Comparison of ENCODE assay signal across 20 cellular contexts in the genomic region with DNA sequence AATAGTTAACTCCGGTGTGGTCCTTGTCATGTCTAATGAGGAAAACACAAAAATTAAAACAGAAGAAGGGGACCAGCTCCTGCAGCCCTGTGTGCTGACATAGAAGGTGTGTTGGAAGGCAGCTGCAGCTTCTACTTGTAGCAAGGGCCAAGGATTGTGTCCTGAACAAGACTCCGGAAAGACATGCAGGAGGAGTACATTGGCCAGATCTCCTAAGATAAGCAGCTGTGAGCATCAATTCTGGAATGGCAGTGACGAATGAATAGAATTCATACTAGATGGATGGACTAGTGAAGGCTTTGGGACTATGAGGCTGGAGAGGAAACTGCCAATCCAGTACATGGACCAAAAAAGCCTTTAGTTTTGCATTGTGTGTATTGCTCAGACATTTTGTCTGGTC. TPM values are rescaled to one million over a fixed set of nuclear protein-coding genes. Genes with fewer than 3 reads are reported as not detected.
DNase-seq lines count a peak whose midpoint lies in the region; ATAC-seq and TF ChIP-seq lines count a peak whose summit lies in the region.
"Had no signal": no experiment of that assay in that cellular context is flagged by ENCODE, and none has a peak within 500 bp of the region (broad histone marks: within the 10 kb centered on the region; RNA-seq: fewer than 3 reads in every experiment).

No MANE protein-coding gene starts in this region.

- no peak overlapping the region for H3K4me3 Mint-ChIP-seq in activated naive CD8-positive, alpha-beta T cell
- H3K4me3 Mint-ChIP-seq in activated naive CD8-positive, alpha-beta T cell treated with anti-CD3 and anti-CD28 coated beads for 36 hours: no peak overlapping the region
- no peak overlapping the region for H3K4me3 Mint-ChIP-seq in effector memory CD8-positive, alpha-beta T cell
- H3K4me3 Mint-ChIP-seq: HFFc6, T-helper 17 cell had no signal

- ATAC-seq in Panc1: no peak
- ATAC-seq in effector memory CD8-positive, alpha-beta T cell (replicated peaks): no peak
- no peak for ATAC-seq in HG02840 (IDR thresholded peaks at IDR 0.05; ENCODE audit: low FRiP score, unreplicated experiment)
- no peak for ATAC-seq in GM18873 (IDR thresholded peaks at IDR 0.05; ENCODE audit: low FRiP score, unreplicated experiment)
- ATAC-seq: T-helper 17 cell had no signal

- no peak for TF ChIP-seq CTCF in Panc1 (IDR thresholded peaks at IDR 0.05)

- CTCF ChIA-PET in Panc1 (lab: Charles Lee): no interaction called here

- H3K36me3 ChIP-seq in Panc1 (ENCODE audit: control insufficient read depth, insufficient read depth, low read length): no peaks in the 10 kb centered on the region
- H3K36me3 ChIP-seq: left ventricle myocardium inferior had no signal

- no peaks in the 10 kb centered on the region for H3K27me3 Mint-ChIP-seq in activated naive CD8-positive, alpha-beta T cell
- no peaks in the 10 kb centered on the region for H3K27me3 Mint-ChIP-seq in activated naive CD8-positive, alpha-beta T cell treated with anti-CD3 and anti-CD28 coated beads for 36 hours
- H3K27me3 Mint-ChIP-seq in effector memory CD8-positive, alpha-beta T cell: no peaks in the 10 kb centered on the region
- H3K27me3 Mint-ChIP-seq: T-helper 17 cell had no signal

- no peaks in the 10 kb centered on the region for H3K4me1 ChIP-seq in Panc1 (ENCODE audit: control insufficient read depth, insufficient read depth, low read length)
- H3K4me1 ChIP-seq: left ventricle myocardium inferior had no signal

- no peak overlapping the region for H3K27ac ChIP-seq in Panc1 (ENCODE audit: low read length)
- H3K27ac ChIP-seq: left ventricle myocardium inferior, transverse colon had no signal

- H3K9me3 ChIP-seq in Panc1 (ENCODE audit: control insufficient read depth, insufficient read depth, low read depth, low read length): no peaks in the 10 kb centered on the region
- H3K9me3 ChIP-seq: left ventricle myocardium inferior, transverse colon had no signal

- H3K4me3 ChIP-seq in Panc1 (ENCODE audit: low read depth in 2 of 2, low read length in 2 of 2): no peak overlapping the region
- H3K4me3 ChIP-seq: left ventricle myocardium inferior, transverse colon had no signal

- POLR2A ChIA-PET in Panc1 (lab: Charles Lee): interaction anchor here (0.7 kb wide), 1 partner anchor 18 kb away, joined by 4 read pairs; no protein-coding TSS in a partner anchor

- H3K27ac Mint-ChIP-seq in activated naive CD8-positive, alpha-beta T cell: peak overlapping the region; percentile 96
- H3K27ac Mint-ChIP-seq in activated naive CD8-positive, alpha-beta T cell treated with anti-CD3 and anti-CD28 coated beads for 36 hours: no peak overlapping the region
- peak overlapping the region; percentile 94 to 95 for H3K27ac Mint-ChIP-seq in effector memory CD8-positive, alpha-beta T cell
- H3K27ac Mint-ChIP-seq: HFFc6, T-helper 17 cell had no signal

- intact Hi-C loops in Panc1 (cut with micrococcal nuclease; ENCODE audit: unreplicated experiment): no loop called here

- in situ Hi-C loops in Panc1 (cut with HindIII; ENCODE audit: low pct_unique_long_range_greater_than_20kb, low sequenced_read_pairs): no loop called here
- in situ Hi-C loops in KBM-7 (cut with MboI; ENCODE audit: low pct_unique_long_range_greater_than_20kb, low sequenced_read_pairs): no loop called here

- H3K9me3 Mint-ChIP-seq in activated naive CD8-positive, alpha-beta T cell (ENCODE audit: low read depth): no peaks in the 10 kb centered on the region
- H3K9me3 Mint-ChIP-seq in activated naive CD8-positive, alpha-beta T cell treated with anti-CD3 and anti-CD28 coated beads for 36 hours: no peaks in the 10 kb centered on the region
- H3K9me3 Mint-ChIP-seq in effector memory CD8-positive, alpha-beta T cell: no peaks in the 10 kb centered on the region
- H3K9me3 Mint-ChIP-seq: HFFc6 had no signal

- H3K36me3 Mint-ChIP-seq in activated naive CD8-positive, alpha-beta T cell: no peaks in the 10 kb centered on the region
- H3K36me3 Mint-ChIP-seq in activated naive CD8-positive, alpha-beta T cell treated with anti-CD3 and anti-CD28 coated beads for 36 hours: peaks cover 39% of the 10 kb centered on the region
- peaks cover 76% of the 10 kb centered on the region for H3K36me3 Mint-ChIP-seq in effector memory CD8-positive, alpha-beta T cell (ENCODE audit: insufficient read depth)

- no peak for DNase-seq in activated naive CD8-positive, alpha-beta T cell treated with anti-CD3 and anti-CD28 coated beads for 36 hours
- DNase-seq in Panc1 (ENCODE audit: low read depth, low spot score): no peak
- no peak for DNase-seq in effector memory CD8-positive, alpha-beta T cell
- no peak for DNase-seq in KBM-7
- DNase-seq: activated CD4-positive, alpha-beta T cell treated with anti-CD3 and anti-CD28 coated beads for 48 hours; activated gamma-delta T cell treated with Interleukin-2 at 50 U/mL for 16 hours; amniotic stem cell; C1 segment of cervical spinal cord; HFFc6; Karpas-422; left ventricle myocardium inferior; NCI-H1436; NCI-H2081 treated with DMSO at 0.1 percent for 48 hours; NCI-H345; NCI-H774; T-helper 17 cell; transverse colon had no signal

- H3K27me3 ChIP-seq in Panc1 (ENCODE audit: control insufficient read depth, insufficient read depth, low read length): no peaks in the 10 kb centered on the region
- H3K27me3 ChIP-seq: transverse colon had no signal

- BruUV-seq in Panc1 (replicated peaks; lab: Mats Ljungman, UMichigan): TSS peak; percentile 86

- peaks cover 46% of the 10 kb centered on the region for H3K4me1 Mint-ChIP-seq in activated naive CD8-positive, alpha-beta T cell (ENCODE audit: low read depth)
- H3K4me1 Mint-ChIP-seq in activated naive CD8-positive, alpha-beta T cell treated with anti-CD3 and anti-CD28 coated beads for 36 hours: peaks cover 34% of the 10 kb centered on the region
- H3K4me1 Mint-ChIP-seq in effector memory CD8-positive, alpha-beta T cell (ENCODE audit: low read depth in 2 of 2): peaks cover 50 to 60% of the 10 kb centered on the region in 2 donors

RNA-seq across cellular contexts. Expression of gene RPS6KA1, which starts 19.3 kb away (rescaled TPM):
- total RNA-seq in activated naive CD8-positive, alpha-beta T cell treated with anti-CD3 and anti-CD28 coated beads for 36 hours: 100 to 1,000 TPM; 131 to 133 TPM
- 44.0 TPM for total RNA-seq in Panc1 (2021; ENCODE audit: unreplicated experiment)
- 32.1 TPM for polyA plus RNA-seq in Panc1 (2012; ENCODE audit: insufficient read length)
